14 cellular contexts compared by ENCODE assay signal in the genomic region with DNA sequence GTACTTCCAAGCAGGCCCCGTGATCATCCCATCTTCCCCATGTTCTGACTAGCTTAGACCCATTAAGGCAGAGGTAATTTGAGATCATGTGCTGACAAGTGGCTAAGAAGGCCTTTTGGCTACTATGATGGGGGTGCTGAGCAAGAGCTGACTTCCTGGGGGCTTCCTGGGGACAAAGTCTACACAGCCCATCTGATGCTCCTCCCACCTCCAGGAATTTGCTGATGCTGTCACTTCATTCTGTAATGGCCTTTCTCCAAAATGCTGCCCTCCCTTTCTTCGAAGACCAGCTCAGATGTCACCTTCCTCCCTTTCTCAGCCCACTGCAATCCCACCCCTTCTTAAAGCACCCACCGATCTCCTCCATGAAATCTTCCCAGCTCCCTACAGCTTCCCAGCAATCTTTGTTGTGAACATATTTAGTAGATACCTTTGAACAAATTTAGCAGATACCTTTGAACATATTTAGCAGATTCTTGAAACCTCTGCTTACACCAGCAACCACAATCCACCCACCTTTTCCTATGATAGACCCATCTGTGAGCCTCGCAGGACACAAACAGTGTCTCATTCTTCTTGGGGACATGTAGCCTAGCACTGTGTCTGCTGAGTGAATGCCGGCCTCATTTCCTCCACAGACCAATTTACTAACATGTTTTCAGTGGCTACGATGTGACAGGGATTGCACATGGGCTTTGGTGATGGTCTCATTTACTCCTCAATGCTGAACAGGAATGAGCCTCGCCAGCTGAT.
DNase-seq lines count a peak whose midpoint lies in the region; ATAC-seq lines count a peak whose summit lies in the region.
"Had no signal": no experiment of that assay in that cellular context is flagged by ENCODE, and none has a peak within 500 bp of the region (broad histone marks: within the 10 kb centered on the region; RNA-seq: fewer than 3 reads in every experiment).

No MANE protein-coding gene starts in this region.

- ATAC-seq in GM18861 (IDR thresholded peaks at IDR 0.05; ENCODE audit: unreplicated experiment) (peak; percentile 73), GM21723 (IDR thresholded peaks at IDR 0.05; ENCODE audit: unreplicated experiment) (peak; percentile 92), HG03175 (IDR thresholded peaks at IDR 0.05; ENCODE audit: unreplicated experiment) (peak; percentile 59)
- peak; percentile 49 for ATAC-seq in stimulated activated memory B cell treated with anti-CD40 and anti-IgM and Interleukin-4, amounts not matched to agents 10 μg/mL and 1 μg/mL and 100 μg/mL, for 72 hours
- ATAC-seq: naive thymus-derived CD8-positive, alpha-beta T cell; Panc1 had no signal

- H3K27me3 Mint-ChIP-seq in stimulated activated memory B cell treated with anti-CD40 and anti-IgM and Interleukin-4, amounts not matched to agents 10 μg/mL and 1 μg/mL and 100 μg/mL, for 72 hours = no peaks in the 10 kb centered on the region

- no peak overlapping the region for H3K4me3 Mint-ChIP-seq in stimulated activated memory B cell treated with anti-CD40 and anti-IgM and Interleukin-4, amounts not matched to agents 10 μg/mL and 1 μg/mL and 100 μg/mL, for 72 hours
- H3K4me3 Mint-ChIP-seq: HFFc6; naive thymus-derived CD8-positive, alpha-beta T cell had no signal

- no peak for DNase-seq in activated effector memory CD4-positive, alpha-beta T cell treated with anti-CD3 and anti-CD28 coated beads, Interleukin-2, amount 50 U/mL, for 16 hours
- DNase-seq in HPDE6-E6E7 (ENCODE audit: extremely low spot score) = no peak
- DNase-seq in effector CD8-positive, alpha-beta T cell (lab: John Stamatoyannopoulos, UW) = no peak
- DNase-seq: activated CD4-positive, alpha-beta T cell treated with anti-CD3 and anti-CD28 coated beads for 48 hours; activated T-cell treated with anti-CD3 and anti-CD28 coated beads, Interleukin-2, amount 50 U/mL, for 48 hours; dermis blood vessel endothelial cell; HFFc6; naive thymus-derived CD8-positive, alpha-beta T cell; NCI-H2227 treated with DMSO at 0.1 percent for 48 hours had no signal

- H3K4me1 Mint-ChIP-seq in stimulated activated memory B cell treated with anti-CD40 and anti-IgM and Interleukin-4, amounts not matched to agents 10 μg/mL and 1 μg/mL and 100 μg/mL, for 72 hours = peaks cover 7% of the 10 kb centered on the region

- no peaks in the 10 kb centered on the region for H3K9me3 Mint-ChIP-seq in stimulated activated memory B cell treated with anti-CD40 and anti-IgM and Interleukin-4, amounts not matched to agents 10 μg/mL and 1 μg/mL and 100 μg/mL, for 72 hours
- H3K9me3 Mint-ChIP-seq: HFFc6 had no signal

- H3K27ac Mint-ChIP-seq in stimulated activated memory B cell treated with anti-CD40 and anti-IgM and Interleukin-4, amounts not matched to agents 10 μg/mL and 1 μg/mL and 100 μg/mL, for 72 hours = no peak overlapping the region
- H3K27ac Mint-ChIP-seq: HFFc6 had no signal

- no peaks in the 10 kb centered on the region for H3K36me3 Mint-ChIP-seq in stimulated activated memory B cell treated with anti-CD40 and anti-IgM and Interleukin-4, amounts not matched to agents 10 μg/mL and 1 μg/mL and 100 μg/mL, for 72 hours
- H3K36me3 Mint-ChIP-seq: naive thymus-derived CD8-positive, alpha-beta T cell had no signal
